ENCODE assay signal across 8 cellular contexts in the genomic region with DNA sequence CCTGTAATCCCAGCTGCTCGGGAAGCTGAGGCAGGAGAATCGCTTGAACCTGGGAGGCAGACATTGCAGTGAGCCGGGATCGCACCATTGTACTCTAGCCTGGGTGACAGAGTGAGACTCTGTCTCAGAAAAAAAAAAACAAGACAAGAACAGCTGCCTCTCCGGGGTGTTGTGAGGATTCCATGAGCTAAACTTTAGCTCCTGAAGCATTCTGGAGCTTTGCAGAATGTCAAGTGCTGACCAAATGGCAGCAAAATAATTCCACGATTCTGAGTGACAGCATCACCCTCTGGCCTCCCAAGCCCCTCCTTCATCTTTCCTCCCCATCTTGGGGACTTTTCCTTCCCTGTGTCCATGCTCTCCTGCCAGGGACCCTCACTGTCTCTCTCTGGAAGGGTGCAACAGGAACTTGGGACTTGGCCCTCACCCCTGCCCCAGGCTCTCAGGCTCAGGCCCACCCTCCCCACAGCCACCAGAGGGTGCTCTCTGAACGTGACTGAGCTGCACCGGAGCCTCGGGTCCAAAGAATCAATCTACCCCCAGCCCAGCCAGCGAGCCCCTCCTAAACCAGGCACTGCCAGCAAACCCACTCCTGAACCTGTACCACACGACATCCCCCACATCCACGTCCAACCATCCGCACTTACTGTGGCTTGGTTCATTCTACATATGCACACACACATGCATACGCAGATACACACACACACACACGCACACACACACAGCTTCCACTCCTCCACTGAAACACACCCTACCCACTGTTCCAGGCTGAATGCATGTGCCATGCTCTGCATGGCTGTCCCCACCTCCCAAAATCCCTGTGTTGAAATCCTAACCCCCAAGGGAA. TPM values are rescaled to one million over a fixed set of nuclear protein-coding genes. Genes with fewer than 3 reads are reported as not detected.
DNase-seq lines count a peak whose midpoint lies in the region; ATAC-seq and TF ChIP-seq lines count a peak whose summit lies in the region.

No MANE protein-coding gene starts in this region.

- H3K4me3 ChIP-seq in ovary = no peak overlapping the region
- no peak overlapping the region for H3K4me3 ChIP-seq in MG63

- peak; percentile 42 for DNase-seq in ELR (ENCODE audit: low read depth)
- DNase-seq in M059J (ENCODE audit: low read depth) = peak; percentile 37
- peak; percentile 84 for DNase-seq in activated CD8-positive, alpha-beta memory T cell treated with anti-CD3 and anti-CD28 coated beads for 24 hours
- DNase-seq in epithelial cell of prostate (ENCODE audit: low read depth, low spot score) = no peak
- no peak for DNase-seq in ovary
- no peak for DNase-seq in MG63
- DNase-seq in HPDE6-E6E7 (ENCODE audit: extremely low spot score) = no peak

- TF ChIP-seq CTCF in ovary (IDR thresholded peaks at IDR 0.05) = peak in 2 of 3 donors; percentile 14 to 23

- intact Hi-C loops in ovary (cut with DNase I) = no loop called here

- H3K27me3 ChIP-seq in ovary (no peaks in the 10 kb centered on the region), MG63 (no peaks in the 10 kb centered on the region)

- TF ChIP-seq EP300 in ovary (IDR thresholded peaks at IDR 0.05) = no peak

- H3K36me3 ChIP-seq in ovary (no peaks in the 10 kb centered on the region), MG63 (peaks cover 5% of the 10 kb centered on the region)

- WGBS in ovary, 3 donors = 75 to 77% (median 77%) methylated on average over 15 of the region's 15 CpGs

- peaks cover 6% of the 10 kb centered on the region for H3K4me1 ChIP-seq in ovary (ENCODE audit: insufficient read depth)

- H3K27ac ChIP-seq in epithelial cell of prostate = peak overlapping the region; percentile 92
- no peak overlapping the region for H3K27ac ChIP-seq in ovary

- no peak for ATAC-seq in HG02938 (IDR thresholded peaks at IDR 0.05; ENCODE audit: unreplicated experiment)

- H3K9me3 ChIP-seq in ovary = no peaks in the 10 kb centered on the region
- no peaks in the 10 kb centered on the region for H3K9me3 ChIP-seq in MG63

- TF ChIP-seq POLR2A in ovary (IDR thresholded peaks at IDR 0.05) = no peak

RNA-seq across cellular contexts. Expression of a gene that starts 45.7 kb away (rescaled TPM):
- total RNA-seq in M059J (2014; rRNA removed; shearing (Covaris generic)) = 102 and 113 TPM in 2 replicates
- 10 to 100 TPM in 4 of 7 donors, 1 to 10 TPM in 3; 8.2 to 16.3 (median 11.3) TPM for total RNA-seq in ovary
- polyA plus RNA-seq in ovary = 10 to 100 TPM in 1 of 2 donors, 1 to 10 TPM in 1; 6.4 to 20.7 TPM
- total RNA-seq in MG63 (2014; rRNA removed; shearing (Covaris generic); ENCODE audit: low replicate concordance) = 80.9 and 91.4 TPM in 2 replicates

Comparison
In these comparisons a context has a peak if more than half of its experiments do, and no peak if none do; other contexts are left out.
1. DNase-seq: peak in ELR (single experiment), M059J (single experiment) and activated CD8-positive, alpha-beta memory T cell treated with anti-CD3 and anti-CD28 coated beads for 24 hours (single experiment); none in epithelial cell of prostate (single experiment), ovary (0 of 5), MG63 (single experiment) and HPDE6-E6E7 (single experiment).